8 cellular contexts compared by ENCODE assay signal in the genomic region with DNA sequence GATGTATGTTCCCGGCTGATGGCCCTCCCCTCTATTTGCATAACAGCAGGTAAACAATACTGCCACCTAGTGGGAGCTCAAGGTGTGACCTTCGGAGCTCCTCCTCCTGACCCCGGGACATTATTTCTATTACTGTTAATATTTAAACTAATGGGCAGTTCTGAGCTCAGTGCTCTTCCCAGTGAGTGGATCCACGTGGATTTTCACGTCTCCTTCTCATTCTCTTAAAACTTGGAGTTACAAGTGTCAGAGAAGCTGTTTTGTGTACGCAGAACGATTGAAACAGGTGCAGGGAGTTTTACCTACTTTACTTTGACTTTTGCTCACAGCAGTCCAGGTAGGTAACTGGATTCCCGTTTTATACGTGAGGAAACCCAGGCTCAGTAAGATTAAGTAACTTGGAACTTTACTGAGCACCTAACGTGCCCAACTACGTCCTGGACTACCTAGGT.
A peak's percentile ranks its signal among the peaks of the same experiment; 100 is the strongest.
DNase-seq lines count a peak whose midpoint lies in the region; ATAC-seq and TF ChIP-seq lines count a peak whose summit lies in the region.

No MANE protein-coding gene starts in this region.

- no peak overlapping the region for H3K27ac Mint-ChIP-seq in osteocyte (ENCODE audit: unreplicated experiment)

- DNase-seq in CD1c-positive myeloid dendritic cell (ENCODE audit: extremely low spot score), result peak; percentile 87
- peak; percentile 49 to 82 for DNase-seq in HAP-1 (ENCODE audit: low spot score in 2 of 2)
- peak; percentile 82 for DNase-seq in OCI-M1 (lab: John Stamatoyannopoulos, UW)
- DNase-seq in activated T-cell treated with anti-CD3 and anti-CD28 coated beads for 48 hours (ENCODE audit: low read depth), result peak; percentile 29
- DNase-seq in fibroblast of peridontal ligament (ENCODE audit: extremely low read depth), result peak; percentile 72
- DNase-seq in osteocyte (ENCODE audit: extremely low spot score, unreplicated experiment), result no peak
- peak in 1 of 2 donors; percentile 76 for DNase-seq in upper lobe of left lung

- H3K9me3 ChIP-seq in HAP-1 (no peaks in the 10 kb centered on the region), upper lobe of left lung (no peaks in the 10 kb centered on the region)

- H3K36me3 ChIP-seq in HAP-1 (replicated peaks) (no peaks in the 10 kb centered on the region), upper lobe of left lung (no peaks in the 10 kb centered on the region)

- no peaks in the 10 kb centered on the region for H3K27me3 Mint-ChIP-seq in osteocyte (ENCODE audit: unreplicated experiment)

- H3K36me3 Mint-ChIP-seq in osteocyte (ENCODE audit: unreplicated experiment), result no peaks in the 10 kb centered on the region

- H3K9me3 Mint-ChIP-seq in osteocyte (ENCODE audit: unreplicated experiment), result no peaks in the 10 kb centered on the region

- peak; percentile 64 for TF ChIP-seq CTCF in osteocyte (IDR thresholded peaks at IDR 0.05)
- peak; percentile 54 to 77 (median 71) for TF ChIP-seq CTCF in upper lobe of left lung (IDR thresholded peaks at IDR 0.05)

- WGBS in upper lobe of left lung, 2 donors, result 42 to 65% methylated on average over 11 of the region's 11 CpGs

- H3K27me3 ChIP-seq in HAP-1 (ENCODE audit: low read depth), result no peaks in the 10 kb centered on the region
- H3K27me3 ChIP-seq in upper lobe of left lung, result no peaks in the 10 kb centered on the region

- H3K4me3 ChIP-seq in HAP-1 (no peak overlapping the region), upper lobe of left lung (no peak overlapping the region)

- in situ Hi-C loops in HAP-1 (cut with MboI; ENCODE audit: low sequenced_read_pairs), result loop anchor here (5.0 kb wide), 2 partner anchors 131 to 159 kb away; no protein-coding TSS in a partner anchor

- no peak overlapping the region for H3K4me3 Mint-ChIP-seq in osteocyte (ENCODE audit: unreplicated experiment)

- ATAC-seq in upper lobe of left lung (ENCODE audit: low FRiP score in 2 of 2), result peak; percentile 76 to 79
- ATAC-seq in GM19463 (IDR thresholded peaks at IDR 0.05; ENCODE audit: unreplicated experiment), result no peak

- H3K4me1 Mint-ChIP-seq in osteocyte (ENCODE audit: unreplicated experiment), result peaks cover 6% of the 10 kb centered on the region

- H3K27ac ChIP-seq in upper lobe of left lung, result no peak overlapping the region

- no peak for TF ChIP-seq EP300 in upper lobe of left lung (IDR thresholded peaks at IDR 0.05)

- H3K4me1 ChIP-seq in HAP-1 (no peaks in the 10 kb centered on the region), upper lobe of left lung (peaks cover 13 to 46% (median 27%) of the 10 kb centered on the region in 4 donors)

- TF ChIP-seq POLR2A in upper lobe of left lung (IDR thresholded peaks at IDR 0.05), result no peak
